ENCODE assay signal across 12 cellular contexts in the genomic region with DNA sequence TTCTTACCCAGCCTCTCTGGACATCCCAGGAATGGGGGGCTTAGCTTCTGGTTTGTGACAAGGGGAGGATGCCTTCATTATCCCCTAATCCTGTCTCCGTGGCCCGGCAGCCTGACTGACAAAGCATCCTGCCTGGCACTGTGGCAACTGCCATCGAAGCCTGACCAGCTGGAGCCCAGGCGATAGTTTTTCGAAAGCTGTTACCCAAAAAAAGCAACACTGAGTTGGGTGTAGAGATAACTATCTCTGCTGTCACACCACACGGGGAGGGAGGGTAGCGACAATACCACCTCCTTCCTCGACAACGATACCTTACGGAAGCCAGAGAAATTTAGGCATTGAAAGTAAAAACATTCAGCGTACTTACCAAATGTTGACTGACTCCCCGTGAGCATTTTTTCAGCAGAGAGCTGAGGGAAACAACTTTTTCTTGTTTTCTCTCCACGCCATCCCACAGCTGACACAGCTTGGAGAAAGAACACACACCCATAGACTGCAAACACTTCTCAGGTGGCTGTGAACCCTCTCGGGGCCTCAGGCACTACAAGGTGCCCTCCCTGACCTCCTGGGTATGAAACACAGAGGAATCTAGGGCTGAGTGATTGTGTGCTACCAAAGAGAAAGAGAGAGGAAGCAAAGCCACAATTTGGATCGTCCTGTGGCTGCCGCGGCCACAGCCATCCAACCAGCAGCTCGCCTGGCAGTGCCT.
A peak's percentile ranks its signal among the peaks of the same experiment; 100 is the strongest.
DNase-seq lines count a peak whose midpoint lies in the region; ATAC-seq, FAIRE-seq and TF ChIP-seq lines count a peak whose summit lies in the region.
"Had no signal": no experiment of that assay in that cellular context is flagged by ENCODE, and none has a peak within 500 bp of the region (broad histone marks: within the 10 kb centered on the region; RNA-seq: fewer than 3 reads in every experiment).

No MANE protein-coding gene starts in this region.

- peaks cover 53% of the 10 kb centered on the region for H4K20me1 ChIP-seq in smooth muscle cell (ENCODE audit: low read depth)

- no peaks in the 10 kb centered on the region for H3K79me2 ChIP-seq in smooth muscle cell (ENCODE audit: low read depth)

- no peak overlapping the region for H3K4me2 ChIP-seq in smooth muscle cell

- H3K27ac ChIP-seq in smooth muscle cell (ENCODE audit: low read depth) (no peak overlapping the region), pancreas (no peak overlapping the region)
- H3K27ac ChIP-seq: cardiac muscle cell had no signal

- 94% methylated on average over 18 of the region's 18 CpGs for WGBS in smooth muscle cell (ENCODE audit: low lambda C conversion rate)
- 93 to 95% methylated on average over 18 of the region's 18 CpGs for WGBS in pancreas, 2 donors

- no peaks in the 10 kb centered on the region for H3K9me3 Mint-ChIP-seq in T-cell
- H3K9me3 Mint-ChIP-seq: stimulated activated naive B cell treated with anti-CD40 and anti-IgM and Interleukin-4, amounts not matched to agents 10 μg/mL and 1 μg/mL and 100 μg/mL, for 72 hours had no signal

- ATAC-seq in T-cell (replicated peaks in 1 of 4) (peak; percentile 54 to 66 (median 60)), pancreas (no peak)
- ATAC-seq: stimulated activated naive B cell treated with anti-CD40 and anti-IgM and Interleukin-4, amounts not matched to agents 10 μg/mL and 1 μg/mL and 100 μg/mL, for 72 hours had no signal

- no peak for TF ChIP-seq CTCF in smooth muscle cell (IDR thresholded peaks at IDR 0.05; ENCODE audit: borderline replicate concordance, insufficient read depth, poor library complexity, severe bottlenecking)
- no peak for TF ChIP-seq CTCF in pancreas (IDR thresholded peaks at IDR 0.05)

- H3K4me1 ChIP-seq in smooth muscle cell (ENCODE audit: low read depth) (no peaks in the 10 kb centered on the region), pancreas (no peaks in the 10 kb centered on the region)

- peaks cover 86 to 94% (median 92%) of the 10 kb centered on the region in 3 donors for H3K4me1 Mint-ChIP-seq in T-cell
- H3K4me1 Mint-ChIP-seq: stimulated activated naive B cell treated with anti-CD40 and anti-IgM and Interleukin-4, amounts not matched to agents 10 μg/mL and 1 μg/mL and 100 μg/mL, for 72 hours had no signal

- peak; percentile 25 to 72 (median 53) for DNase-seq in T-cell
- peak; percentile 65 for DNase-seq in activated CD8-positive, alpha-beta memory T cell treated with anti-CD3 and anti-CD28 coated beads, Interleukin-2, amount 50 U/mL, for 48 hours
- peak; percentile 15 for DNase-seq in cerebellum (ENCODE audit: low spot score)
- DNase-seq in stimulated activated CD8-positive, alpha-beta memory T cell treated with anti-CD3 and anti-CD28 coated beads, Interleukin-4, amount 100 ng/mL, for 48 hours = peak; percentile 62
- no peak for DNase-seq in smooth muscle cell (lab: John Stamatoyannopoulos, UW; ENCODE audit: unreplicated experiment)
- DNase-seq in SKM-1 (lab: John Stamatoyannopoulos, UW; ENCODE audit: unreplicated experiment) = no peak
- DNase-seq in pancreas = no peak
- no peak for DNase-seq in RPMI8226
- DNase-seq: NCI-H510A; stimulated activated naive B cell treated with anti-CD40 and anti-IgM and Interleukin-4, amounts not matched to agents 10 μg/mL and 1 μg/mL and 100 μg/mL, for 72 hours had no signal

- no peak overlapping the region for H3K9ac ChIP-seq in smooth muscle cell (ENCODE audit: low read depth)

- H3K27me3 ChIP-seq in smooth muscle cell (ENCODE audit: low read depth) (no peaks in the 10 kb centered on the region), pancreas (no peaks in the 10 kb centered on the region)

- no peaks in the 10 kb centered on the region for H3K27me3 Mint-ChIP-seq in T-cell

- intact Hi-C loops in pancreas (cut with DNase I) = no loop called here

- CTCF ChIA-PET in T-cell (lab: Charles Lee) = interaction anchor here in 1 of 2 donors (0.6 to 1.8 kb wide), 8 partner anchors 9 to 333 kb away, joined by 3 to 6 read pairs (median 4); no protein-coding TSS in a partner anchor

- no peak overlapping the region for H2AFZ ChIP-seq in smooth muscle cell (ENCODE audit: low read depth)

- peaks cover 7% of the 10 kb centered on the region for H3K36me3 Mint-ChIP-seq in T-cell
- H3K36me3 Mint-ChIP-seq: stimulated activated naive B cell treated with anti-CD40 and anti-IgM and Interleukin-4, amounts not matched to agents 10 μg/mL and 1 μg/mL and 100 μg/mL, for 72 hours had no signal

- H3K4me3 ChIP-seq in smooth muscle cell (no peak overlapping the region), pancreas (no peak overlapping the region)
- H3K4me3 ChIP-seq: cardiac muscle cell had no signal

- no peak for FAIRE-seq in pancreas (lab: Jason Lieb, UNC)
- FAIRE-seq: H54 had no signal

- H3K4me3 Mint-ChIP-seq in T-cell = peak overlapping the region; percentile 71 to 83 (median 79)
- H3K4me3 Mint-ChIP-seq: stimulated activated naive B cell treated with anti-CD40 and anti-IgM and Interleukin-4, amounts not matched to agents 10 μg/mL and 1 μg/mL and 100 μg/mL, for 72 hours had no signal

- POLR2A ChIA-PET in T-cell (lab: Charles Lee) = interaction anchor here (0.6 to 1.1 kb wide), 5 partner anchors 10 to 1199 kb away, joined by 3 to 4 read pairs (median 4); no protein-coding TSS in a partner anchor

- H3F3A ChIP-seq in smooth muscle cell (ENCODE audit: low read depth) = no peaks in the 10 kb centered on the region

- no peaks in the 10 kb centered on the region for H3K36me3 ChIP-seq in smooth muscle cell (ENCODE audit: low read depth)
- H3K36me3 ChIP-seq in pancreas = no peaks in the 10 kb centered on the region
- H3K36me3 ChIP-seq: cardiac muscle cell had no signal

- H3K27ac Mint-ChIP-seq in T-cell = peak overlapping the region; percentile 95 to 99
- H3K27ac Mint-ChIP-seq: stimulated activated naive B cell treated with anti-CD40 and anti-IgM and Interleukin-4, amounts not matched to agents 10 μg/mL and 1 μg/mL and 100 μg/mL, for 72 hours had no signal

- H3K9me3 ChIP-seq in smooth muscle cell (replicated peaks; ENCODE audit: low read depth) (no peaks in the 10 kb centered on the region), pancreas (no peaks in the 10 kb centered on the region)

Comparison
In these comparisons a context has a peak if more than half of its experiments do, and no peak if none do; other contexts are left out.
1. ATAC-seq: peak in T-cell (4 of 4); none in pancreas (0 of 4).
2. DNase-seq: peak in T-cell (34 of 34), activated CD8-positive, alpha-beta memory T cell treated with anti-CD3 and anti-CD28 coated beads, Interleukin-2, amount 50 U/mL, for 48 hours (single experiment), cerebellum (single experiment) and stimulated activated CD8-positive, alpha-beta memory T cell treated with anti-CD3 and anti-CD28 coated beads, Interleukin-4, amount 100 ng/mL, for 48 hours (single experiment); none in smooth muscle cell (single experiment), SKM-1 (single experiment), pancreas (0 of 6) and RPMI8226 (single experiment).